8 cellular contexts compared by ENCODE assay signal in the genomic region with DNA sequence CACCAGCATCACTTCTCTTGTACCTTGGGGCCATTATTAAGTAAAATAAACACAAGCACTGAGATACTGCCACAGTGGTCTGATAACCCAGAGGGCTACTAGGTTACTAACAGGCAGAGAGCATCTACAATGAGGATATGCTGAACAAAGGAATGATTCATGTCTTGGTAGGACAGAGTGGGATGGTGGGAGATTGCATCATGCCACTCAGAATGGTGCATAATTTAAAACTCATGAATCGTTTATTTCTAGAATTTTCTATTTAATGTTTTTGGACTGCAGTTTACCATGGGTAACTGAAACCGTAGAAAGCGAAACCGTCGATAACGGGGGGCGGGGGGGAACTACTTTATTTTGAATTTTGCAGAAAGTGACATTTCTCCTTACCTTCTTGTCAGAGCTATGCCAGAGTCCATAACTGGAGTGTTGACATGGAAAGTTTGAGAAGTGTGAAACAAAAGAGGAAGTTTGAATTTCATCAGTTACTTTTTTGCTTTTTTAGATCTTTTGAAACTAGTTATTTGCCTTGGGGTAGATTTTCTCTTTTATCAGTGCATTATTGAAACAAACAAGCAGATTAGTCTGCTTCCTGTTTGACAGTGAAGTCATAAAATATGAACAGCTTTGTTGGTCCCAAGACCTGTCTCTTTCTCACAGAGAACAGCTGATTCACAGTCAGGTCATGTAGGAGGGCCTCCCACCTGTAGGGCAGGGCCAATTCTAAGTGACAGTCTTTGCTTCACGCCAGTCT.
DNase-seq lines count a peak whose midpoint lies in the region; ATAC-seq, FAIRE-seq and TF ChIP-seq lines count a peak whose summit lies in the region.

No MANE protein-coding gene starts in this region.

- no peaks in the 10 kb centered on the region for H3K36me3 ChIP-seq in small intestine (ENCODE audit: control insufficient read depth in 2 of 2, insufficient read depth in 2 of 2, low read length in 2 of 2)
- no peaks in the 10 kb centered on the region for H3K36me3 ChIP-seq in suprapubic skin

- DNase-seq in GF-D8 (lab: John Stamatoyannopoulos, UW) (peak; percentile 2), activated B cell treated with CpG ODN at 0.5 μM for 24 hours (no peak), small intestine (peak; percentile 21), suprapubic skin (ENCODE audit: low spot score in 2 of 2) (no peak), GOT3 (lab: John Stamatoyannopoulos, UW) (no peak), NCI-H1930 (lab: John Stamatoyannopoulos, UW) (no peak)

- peak; percentile 95 for ATAC-seq in GM19455 (IDR thresholded peaks at IDR 0.05; ENCODE audit: unreplicated experiment)
- ATAC-seq in HG03354 (IDR thresholded peaks at IDR 0.05; ENCODE audit: poor library complexity, severe bottlenecking, unreplicated experiment), result peak; percentile 95
- peak; percentile 74 for ATAC-seq in activated B cell treated with CpG ODN at 0.5 μM for 24 hours (ENCODE audit: low read depth)

- intact Hi-C loops in activated B cell treated with CpG ODN at 0.5 μM for 24 hours (cut with micrococcal nuclease), result loop anchor here (2.0 to 10.0 kb wide), 2 partner anchors 125 to 153 kb away; partner anchors contain the start of genes KLHL32 and NDUFAF4

- no peaks in the 10 kb centered on the region for H3K9me3 Mint-ChIP-seq in activated B cell treated with CpG ODN at 0.5 μM for 24 hours

- no peaks in the 10 kb centered on the region for H3K36me3 Mint-ChIP-seq in activated B cell treated with CpG ODN at 0.5 μM for 24 hours (ENCODE audit: low read depth)

- peak overlapping the region; percentile 50 for H3K4me3 Mint-ChIP-seq in activated B cell treated with CpG ODN at 0.5 μM for 24 hours

- POLR2A ChIA-PET in activated B cell treated with CpG ODN at 0.5 μM for 24 hours (lab: Charles Lee), result no interaction called here

- 33 to 55% (median 42%) methylated on average over 8 of the region's 8 CpGs for WGBS in small intestine, 3 donors
- WGBS in suprapubic skin, result 75% methylated on average over 8 of the region's 8 CpGs

- no peak overlapping the region for H3K27ac ChIP-seq in small intestine (ENCODE audit: low read depth in 1 of 2, low read length in 1 of 2)
- no peak overlapping the region for H3K27ac ChIP-seq in suprapubic skin

- TF ChIP-seq CTCF in activated B cell treated with CpG ODN at 0.5 μM for 24 hours (IDR thresholded peaks at IDR 0.05), result no peak
- no peak for TF ChIP-seq CTCF in suprapubic skin (IDR thresholded peaks at IDR 0.05)

- H3K4me1 ChIP-seq in small intestine (ENCODE audit: control insufficient read depth in 2 of 2, insufficient read depth in 1 of 2, low read depth in 1 of 2, low read length in 1 of 2), result no peaks in the 10 kb centered on the region
- H3K4me1 ChIP-seq in suprapubic skin, result no peaks in the 10 kb centered on the region

- CTCF ChIA-PET in activated B cell treated with CpG ODN at 0.5 μM for 24 hours (lab: Charles Lee), result no interaction called here

- H3K9me3 ChIP-seq in small intestine (ENCODE audit: control insufficient read depth, low read depth) (no peaks in the 10 kb centered on the region), suprapubic skin (no peaks in the 10 kb centered on the region)

- no peaks in the 10 kb centered on the region for H3K27me3 Mint-ChIP-seq in activated B cell treated with CpG ODN at 0.5 μM for 24 hours

- TF ChIP-seq EP300 in suprapubic skin (IDR thresholded peaks at IDR 0.05), result no peak

- TF ChIP-seq POLR2A in suprapubic skin (IDR thresholded peaks at IDR 0.05), result no peak

- H3K4me3 ChIP-seq in small intestine (ENCODE audit: low read depth in 1 of 2, low read length in 2 of 2) (no peak overlapping the region), suprapubic skin (no peak overlapping the region)

- peaks cover 23% of the 10 kb centered on the region for H3K4me1 Mint-ChIP-seq in activated B cell treated with CpG ODN at 0.5 μM for 24 hours

- peak overlapping the region; percentile 51 for H3K27ac Mint-ChIP-seq in activated B cell treated with CpG ODN at 0.5 μM for 24 hours

- FAIRE-seq in small intestine (lab: Jason Lieb, UNC), result no peak

- H3K27me3 ChIP-seq in small intestine (ENCODE audit: control insufficient read depth in 2 of 2, insufficient read depth in 2 of 2, low read length in 2 of 2) (no peaks in the 10 kb centered on the region), suprapubic skin (no peaks in the 10 kb centered on the region)

Comparison
In these comparisons a context has a peak if more than half of its experiments do, and no peak if none do; other contexts are left out.
1. DNase-seq: peak in GF-D8 (single experiment) and small intestine (single experiment); none in activated B cell treated with CpG ODN at 0.5 μM for 24 hours (single experiment), suprapubic skin (0 of 2), GOT3 (single experiment) and NCI-H1930 (0 of 2).
2. Peak in every context shown above with its lines, with median percentiles within 50 percentile points of each other: ATAC-seq.